ENCODE assay signal across 17 cellular contexts in the genomic region with DNA sequence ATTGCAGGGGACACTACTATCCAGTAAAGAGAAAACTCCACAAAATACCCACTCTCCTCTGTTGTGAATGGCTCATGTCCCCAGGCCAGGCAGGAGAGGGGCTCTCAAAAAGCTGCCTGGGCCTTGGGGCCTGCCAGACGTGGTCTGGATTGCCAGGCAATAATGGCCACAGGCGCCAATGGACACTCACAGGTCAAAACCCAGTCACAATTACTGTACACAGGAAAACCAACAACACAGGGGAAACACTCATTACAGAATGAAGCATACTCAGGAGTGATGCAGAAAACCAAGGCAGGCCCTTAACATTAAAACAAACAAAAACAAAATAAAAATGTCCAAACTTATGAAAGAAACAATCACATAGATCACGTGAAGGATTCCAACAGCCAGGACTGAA.
"Had no signal": no experiment of that assay in that cellular context is flagged by ENCODE, and none has a peak within 500 bp of the region (broad histone marks: within the 10 kb centered on the region; RNA-seq: fewer than 3 reads in every experiment).

No MANE protein-coding gene starts in this region.

- H3K4me1 Mint-ChIP-seq: memory B cell, naive B cell had no signal

- H3K27me3 Mint-ChIP-seq: dendritic cell treated with granulocyte-macrophage colony-stimulating factor and Interleukin-4, amounts not matched to agents 40 ng/mL and 50 ng/mL, for 4 days; memory B cell; naive B cell; stimulated activated naive B cell treated with anti-CD40 and anti-IgM and Interleukin-4, amounts not matched to agents 10 μg/mL and 1 μg/mL and 100 μg/mL, for 72 hours had no signal

- H3K4me3 Mint-ChIP-seq: dendritic cell treated with granulocyte-macrophage colony-stimulating factor and Interleukin-4, amounts not matched to agents 40 ng/mL and 50 ng/mL, for 4 days; memory B cell; naive B cell; stimulated activated naive B cell treated with anti-CD40 and anti-IgM and Interleukin-4, amounts not matched to agents 10 μg/mL and 1 μg/mL and 100 μg/mL, for 72 hours had no signal

- H3K27ac Mint-ChIP-seq: dendritic cell treated with granulocyte-macrophage colony-stimulating factor and Interleukin-4, amounts not matched to agents 40 ng/mL and 50 ng/mL, for 4 days; memory B cell; stimulated activated naive B cell treated with anti-CD40 and anti-IgM and Interleukin-4, amounts not matched to agents 10 μg/mL and 1 μg/mL and 100 μg/mL, for 72 hours had no signal

- H3K9me3 Mint-ChIP-seq: dendritic cell treated with granulocyte-macrophage colony-stimulating factor and Interleukin-4, amounts not matched to agents 40 ng/mL and 50 ng/mL, for 4 days; memory B cell; naive B cell; stimulated activated naive B cell treated with anti-CD40 and anti-IgM and Interleukin-4, amounts not matched to agents 10 μg/mL and 1 μg/mL and 100 μg/mL, for 72 hours had no signal

- ATAC-seq: heart left ventricle; left lobe of liver; stimulated activated naive B cell treated with anti-CD40 and anti-IgM and Interleukin-4, amounts not matched to agents 10 μg/mL and 1 μg/mL and 100 μg/mL, for 72 hours had no signal

- DNase-seq: cerebellar nuclear complex; erythroblast; foreskin melanocyte; heart left ventricle; hypothalamus; naive B cell; spleen; stimulated activated CD4-positive, alpha-beta T cell treated with anti-CD3 and anti-CD28 coated beads, Interleukin-15, amount 100 ng/mL, for 24 hours; stimulated activated CD4-positive, alpha-beta T cell treated with anti-CD3 and anti-CD28 coated beads, Interleukin-1b, Interleukin-23, amount 100 ng/mL, for 48 hours; stimulated activated CD4-positive, alpha-beta T cell treated with anti-CD3 and anti-CD28 coated beads, Interleukin-4, amount 100 ng/mL, for 24 hours; stimulated activated naive B cell treated with anti-CD40 and anti-IgM and Interleukin-4, amounts not matched to agents 10 μg/mL and 1 μg/mL and 100 μg/mL, for 72 hours; stomach; substantia nigra; transverse colon had no signal
